36 cellular contexts compared by ENCODE assay signal in genomic region chr6:34564181-34564580, GRCh38. TPM values are rescaled to one million over a fixed set of nuclear protein-coding genes. Genes with fewer than 3 reads are reported as not detected.
"Had no signal": no experiment of that assay in that cellular context is flagged by ENCODE, and none has a peak within 500 bp of the region (broad histone marks: within the 10 kb centered on the region; RNA-seq: fewer than 3 reads in every experiment).

No MANE protein-coding gene starts in this region.

- H3K4me1 ChIP-seq: adrenal gland, body of pancreas, breast epithelium had no signal

- H3K27ac ChIP-seq: adrenal gland, body of pancreas, brain microvascular endothelial cell, breast epithelium, VCaP had no signal

- ATAC-seq: activated CD8-positive, alpha-beta T cell treated with anti-CD3 and anti-CD28 coated beads for 36 hours; activated naive CD4-positive, alpha-beta T cell treated with anti-CD3 and anti-CD28 coated beads, Interleukin-2, amount 50 U/mL, for 72 hours; activated T-cell treated with anti-CD3 and anti-CD28 coated beads, Interleukin-2, amount 50 U/mL, for 4 hours; activated T-helper 17 cell treated with anti-CD3 and anti-CD28 coated beads, Interleukin-2, amount 50 U/mL, for 72 hours; body of pancreas had no signal

- H3K4me3 ChIP-seq: adrenal gland, body of pancreas, breast epithelium had no signal

- H3K27me3 ChIP-seq: adrenal gland, body of pancreas, brain microvascular endothelial cell had no signal

- DNase-seq: activated B cell treated with CpG ODN at 0.5 μM for 24 hours; activated CD4-positive, alpha-beta memory T cell treated with anti-CD3 and anti-CD28 coated beads for 36 hours; activated CD4-positive, alpha-beta T cell treated with anti-CD3 and anti-CD28 coated beads for 4 hours; activated CD4-positive, alpha-beta T cell treated with anti-CD3 and anti-CD28 coated beads, Interleukin-2, amount 10 ng/mL, durations not matched to agents 24 days and 14 days; activated CD4-positive, alpha-beta T cell treated with anti-CD3 and anti-CD28 coated beads, Interleukin-2, amount 50 U/mL, for 1 hour; activated CD4-positive, alpha-beta T cell treated with anti-CD3 and anti-CD28 coated beads, Interleukin-2, amount 50 U/mL, for 4 hours; activated CD4-positive, CD25-positive, alpha-beta regulatory T cell treated with anti-CD3 and anti-CD28 coated beads, Interleukin-2, amount 50 U/mL, for 72 hours; activated CD8-positive, alpha-beta memory T cell treated with anti-CD3 and anti-CD28 coated beads, Interleukin-2, amount 50 U/mL, for 4 hours; activated CD8-positive, alpha-beta T cell treated with anti-CD3 and anti-CD28 coated beads for 36 hours; activated effector memory CD4-positive, alpha-beta T cell treated with anti-CD3 and anti-CD28 coated beads, Interleukin-2, amount 50 U/mL, for 16 hours; activated gamma-delta T cell treated with Interleukin-2 at 50 U/mL for 16 hours; activated naive CD4-positive, alpha-beta T cell; activated naive CD4-positive, alpha-beta T cell treated with anti-CD3 and anti-CD28 coated beads for 36 hours; activated naive CD4-positive, alpha-beta T cell treated with anti-CD3 and anti-CD28 coated beads, Interleukin-2, amount 50 U/mL, for 16 hours; activated naive CD8-positive, alpha-beta T cell treated with anti-CD3 and anti-CD28 coated beads for 36 hours; activated T-cell treated with anti-CD3 and anti-CD28 coated beads for 4 hours; activated T-cell treated with anti-CD3 and anti-CD28 coated beads, Interleukin-2, amount 50 U/mL, for 1 hour; activated T-cell treated with anti-CD3 and anti-CD28 coated beads, Interleukin-2, amount 50 U/mL, for 4 hours; activated T-cell treated with anti-CD3 and anti-CD28 coated beads, Interleukin-2, amount 50 U/mL, for 72 hours; adrenal gland; amniotic stem cell; aorta; body of pancreas; brain microvascular endothelial cell; central memory CD4-positive, alpha-beta T cell; T-helper 1 cell; T-helper 2 cell; T-helper 9 cell had no signal

- H3K9me3 ChIP-seq: adrenal gland, body of pancreas, breast epithelium had no signal

- FAIRE-seq: astrocyte, TTC549 had no signal

- H3K36me3 ChIP-seq: adrenal gland, brain microvascular endothelial cell, breast epithelium had no signal

RNA-seq across cellular contexts. Expression of gene SPDEF, which starts 8.1 kb away (rescaled TPM):
- total RNA-seq: activated CD4-positive, alpha-beta T cell treated with anti-CD3 and anti-CD28 coated beads, Interleukin-2, amount 10 ng/mL, durations not matched to agents 24 days and 14 days; activated CD8-positive, alpha-beta memory T cell treated with anti-CD3 and anti-CD28 coated beads for 36 hours; activated CD8-positive, alpha-beta T cell treated with anti-CD3 and anti-CD28 coated beads for 36 hours; activated naive CD8-positive, alpha-beta T cell treated with anti-CD3 and anti-CD28 coated beads for 36 hours; activated T-helper 1 cell treated with anti-CD3 and anti-CD28 coated beads, Interleukin-12 subunit alpha, Interleukin-12 subunit beta, Interleukin-2, Interleukin-4 antibody, amounts not matched to agents 30 ng/mL and 10 ng/mL and 1 ng/mL, durations not matched to agents 14 hours and 24 hours and 36 hours; body of pancreas had no signal
